22 cellular contexts compared by ENCODE assay signal in genomic region chr5:118029807-118030206, GRCh38.
"Had no signal": no experiment of that assay in that cellular context is flagged by ENCODE, and none has a peak within 500 bp of the region (broad histone marks: within the 10 kb centered on the region; RNA-seq: fewer than 3 reads in every experiment).

No MANE protein-coding gene starts in this region.

- H3K27me3 ChIP-seq: MG63, SJSA1 had no signal

- H3K27ac ChIP-seq: SJSA1, SK-N-MC had no signal

- H3K4me3 ChIP-seq: MG63, SJSA1, SK-N-MC had no signal

- H3K9me3 ChIP-seq: MG63 had no signal

- H3K4me1 ChIP-seq: SJSA1 had no signal

- H3K36me3 ChIP-seq: MG63, SJSA1 had no signal

- DNase-seq: Karpas-422; KBM-7; MG63; NCI-H1092 treated with DMSO at 0.1 percent for 48 hours; NCI-H1436; NCI-H187; NCI-H2029; NCI-H2081 treated with DMSO at 0.1 percent for 48 hours; NCI-H2171 treated with DMSO at 0.1 percent for 48 hours; NCI-H226; NCI-H446; NCI-H510A treated with DMSO at 0.1 percent for 48 hours; NCI-H526; NCI-H748 treated with DMSO at 0.1 percent for 48 hours; NK-92 treated with Interleukin-12 subunit alpha and Interleukin-12 subunit beta, amount 100 ng/mL, for 24 hours; OCI-M1; Right ventricle myocardium superior; RPMI8226; SIG-M5; T-helper 2 cell had no signal
